ENCODE assay signal across 12 cellular contexts in genomic region chr6:158018370-158018771, GRCh38. TPM values are rescaled to one million over a fixed set of nuclear protein-coding genes. Genes with fewer than 3 reads are reported as not detected.
DNase-seq lines count a peak whose midpoint lies in the region; ATAC-seq and TF ChIP-seq lines count a peak whose summit lies in the region.
"Had no signal": no experiment of that assay in that cellular context is flagged by ENCODE, and none has a peak within 500 bp of the region (broad histone marks: within the 10 kb centered on the region; RNA-seq: fewer than 3 reads in every experiment).

No MANE protein-coding gene starts in this region.

- H3K4me2 ChIP-seq in BLaER1 treated with 17β-estradiol and CSF1 and Interleukin-3, amounts not matched to agents 10 nM and 100 nM: peak overlapping the region; percentile 29 to 80 (median 73); a peak in 21 of 22 replicates

- no peak overlapping the region for H3K27ac ChIP-seq in BLaER1 treated with 17β-estradiol and CSF1 and Interleukin-3, amounts not matched to agents 10 nM and 100 nM
- H3K27ac ChIP-seq in brain microvascular endothelial cell (peak overlapping the region; percentile 82), rectal smooth muscle tissue (ENCODE audit: low read depth, low read length) (peak overlapping the region; percentile 78)

- intact Hi-C loops in activated T-helper 2 cell treated with anti-CD3 and anti-CD28 coated beads, Interferon-gamma antibody, Interleukin-2, Interleukin-4, amounts not matched to agents 10 μg/mL and 5 μg/mL and 100 μg/mL, durations not matched to agents 14 hours and 24 hours and 36 hours (cut with micrococcal nuclease): no loop called here

- H3K36me3 ChIP-seq in BLaER1 treated with 17β-estradiol and CSF1 and Interleukin-3, amounts not matched to agents 10 nM and 100 nM: no peaks in the 10 kb centered on the region; a peak in 1 of 22 replicates
- peaks cover 53% of the 10 kb centered on the region for H3K36me3 ChIP-seq in brain microvascular endothelial cell (replicated peaks)
- H3K36me3 ChIP-seq in rectal smooth muscle tissue (ENCODE audit: control insufficient read depth, insufficient read depth, low read length): no peaks in the 10 kb centered on the region

- H4K20me1 ChIP-seq in BLaER1 treated with 17β-estradiol and CSF1 and Interleukin-3, amounts not matched to agents 10 nM and 100 nM: peaks cover 0 to 6% (median 0%) of the 10 kb centered on the region in 11 experiments; a peak in 1 of 22 replicates

- no peaks in the 10 kb centered on the region for H3K9me3 Mint-ChIP-seq in activated T-helper 2 cell treated with anti-CD3 and anti-CD28 coated beads, Interferon-gamma antibody, Interleukin-2, Interleukin-4, amounts not matched to agents 10 μg/mL and 5 μg/mL and 100 μg/mL, durations not matched to agents 14 hours and 24 hours and 36 hours

- H3K36me3 Mint-ChIP-seq in activated T-helper 2 cell treated with anti-CD3 and anti-CD28 coated beads, Interferon-gamma antibody, Interleukin-2, Interleukin-4, amounts not matched to agents 10 μg/mL and 5 μg/mL and 100 μg/mL, durations not matched to agents 14 hours and 24 hours and 36 hours (ENCODE audit: low read depth): peaks cover 18% of the 10 kb centered on the region

- ATAC-seq in HG03342 (IDR thresholded peaks at IDR 0.05; ENCODE audit: unreplicated experiment) (no peak), GM18868 (IDR thresholded peaks at IDR 0.05; ENCODE audit: unreplicated experiment) (no peak)

- no peaks in the 10 kb centered on the region; a peak in 1 of 22 replicates for H3K9me3 ChIP-seq in BLaER1 treated with 17β-estradiol and CSF1 and Interleukin-3, amounts not matched to agents 10 nM and 100 nM (replicated peaks in 1 of 11)

- no peak overlapping the region for H3K27ac Mint-ChIP-seq in activated T-helper 2 cell treated with anti-CD3 and anti-CD28 coated beads, Interferon-gamma antibody, Interleukin-2, Interleukin-4, amounts not matched to agents 10 μg/mL and 5 μg/mL and 100 μg/mL, durations not matched to agents 14 hours and 24 hours and 36 hours
- H3K27ac Mint-ChIP-seq: B cell had no signal

- no peak overlapping the region for H3K4me3 Mint-ChIP-seq in activated T-helper 2 cell treated with anti-CD3 and anti-CD28 coated beads, Interferon-gamma antibody, Interleukin-2, Interleukin-4, amounts not matched to agents 10 μg/mL and 5 μg/mL and 100 μg/mL, durations not matched to agents 14 hours and 24 hours and 36 hours (ENCODE audit: low read depth)
- H3K4me3 Mint-ChIP-seq: B cell had no signal

- in situ Hi-C loops in brain microvascular endothelial cell (cut with HindIII; ENCODE audit: low pct_ligation_motif_present, low sequenced_read_pairs): no loop called here

- H3K27me3 ChIP-seq in BLaER1 treated with 17β-estradiol and CSF1 and Interleukin-3, amounts not matched to agents 10 nM and 100 nM: peaks cover 0 to 21% (median 0%) of the 10 kb centered on the region in 11 experiments; a peak in 7 of 22 replicates
- H3K27me3 ChIP-seq in brain microvascular endothelial cell (replicated peaks) (no peaks in the 10 kb centered on the region), rectal smooth muscle tissue (ENCODE audit: control insufficient read depth, insufficient read depth, low read length) (no peaks in the 10 kb centered on the region)

- no peak overlapping the region for H3K4me3 ChIP-seq in BLaER1 treated with 17β-estradiol and CSF1 and Interleukin-3, amounts not matched to agents 10 nM and 100 nM
- H3K4me3 ChIP-seq in brain microvascular endothelial cell (ENCODE audit: low read depth, low read length): no peak overlapping the region
- no peak overlapping the region for H3K4me3 ChIP-seq in rectal smooth muscle tissue (ENCODE audit: low read length)

- no peak for TF ChIP-seq CTCF in brain microvascular endothelial cell (IDR thresholded peaks at IDR 0.05; ENCODE audit: low read depth, low read length, missing control alignments)

- no peak overlapping the region; a peak in 1 of 22 replicates for H3K9ac ChIP-seq in BLaER1 treated with 17β-estradiol and CSF1 and Interleukin-3, amounts not matched to agents 10 nM and 100 nM
- no peak overlapping the region for H3K9ac ChIP-seq in rectal smooth muscle tissue (ENCODE audit: low read length)

- peaks cover 25 to 53% (median 49%) of the 10 kb centered on the region in 10 experiments for H3K4me1 ChIP-seq in BLaER1 treated with 17β-estradiol and CSF1 and Interleukin-3, amounts not matched to agents 10 nM and 100 nM
- H3K4me1 ChIP-seq in rectal smooth muscle tissue (ENCODE audit: control insufficient read depth, insufficient read depth, low read length): peaks cover 12% of the 10 kb centered on the region

- DNase-seq in brain microvascular endothelial cell (no peak), foreskin melanocyte (peak; percentile 86), COR-L47 (lab: John Stamatoyannopoulos, UW) (no peak)
- DNase-seq in activated T-helper 2 cell treated with anti-CD3 and anti-CD28 coated beads, Interferon-gamma antibody, Interleukin-2, Interleukin-4, amounts not matched to agents 10 μg/mL and 5 μg/mL and 100 μg/mL, durations not matched to agents 14 hours and 24 hours and 36 hours (ENCODE audit: low spot score): no peak
- DNase-seq: activated naive CD4-positive, alpha-beta T cell treated with Interleukin-2 at 50 U/mL for 16 hours; cortex of kidney; SHP77 treated with DMSO at 0.1 percent for 48 hours had no signal

- H3K4me1 Mint-ChIP-seq in activated T-helper 2 cell treated with anti-CD3 and anti-CD28 coated beads, Interferon-gamma antibody, Interleukin-2, Interleukin-4, amounts not matched to agents 10 μg/mL and 5 μg/mL and 100 μg/mL, durations not matched to agents 14 hours and 24 hours and 36 hours (ENCODE audit: low read depth): peaks cover 20% of the 10 kb centered on the region

- H3K27me3 Mint-ChIP-seq in activated T-helper 2 cell treated with anti-CD3 and anti-CD28 coated beads, Interferon-gamma antibody, Interleukin-2, Interleukin-4, amounts not matched to agents 10 μg/mL and 5 μg/mL and 100 μg/mL, durations not matched to agents 14 hours and 24 hours and 36 hours (ENCODE audit: low read depth): no peaks in the 10 kb centered on the region
- H3K27me3 Mint-ChIP-seq: B cell had no signal

RNA-seq across cellular contexts. Expression of gene SYNJ2, which starts 36.7 kb away (rescaled TPM):
- 21.5 and 23.6 TPM in 2 replicates for total RNA-seq in activated T-helper 2 cell treated with anti-CD3 and anti-CD28 coated beads, Interferon-gamma antibody, Interleukin-2, Interleukin-4, amounts not matched to agents 10 μg/mL and 5 μg/mL and 100 μg/mL, durations not matched to agents 14 hours and 24 hours and 36 hours

Comparison
In these comparisons a context has a peak if more than half of its experiments do, and no peak if none do; other contexts are left out.
1. H3K27ac ChIP-seq: peak in brain microvascular endothelial cell (single experiment) and rectal smooth muscle tissue (single experiment); none in BLaER1 treated with 17β-estradiol and CSF1 and Interleukin-3, amounts not matched to agents 10 nM and 100 nM (0 of 11).